ENCODE assay signal across 2 cellular contexts in the genomic region with DNA sequence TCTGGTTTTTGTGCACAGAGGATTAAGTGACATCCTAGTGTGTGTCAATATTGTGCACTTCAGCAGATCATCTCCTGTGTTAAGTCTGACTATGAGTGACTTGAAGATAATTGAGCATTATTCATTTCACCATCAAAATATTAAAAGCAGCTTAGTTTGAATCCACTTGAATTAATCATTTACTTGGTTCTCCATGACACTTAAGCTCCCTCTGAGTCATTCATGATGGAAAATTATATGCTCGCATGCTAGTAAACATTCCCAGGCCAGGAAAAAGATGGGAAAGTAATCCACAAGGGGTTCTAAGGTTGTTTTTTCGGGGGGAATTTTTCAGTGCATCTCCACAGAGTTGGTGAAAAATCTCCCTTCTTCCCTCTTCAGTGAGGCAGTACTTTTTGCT.
TF ChIP-seq lines count a peak whose summit lies in the region.

No MANE protein-coding gene starts in this region.

TF ChIP-seq in IMR-90, 13 proteins besides CTCF, POLR2A, EP300 and RAD21 (continued from another document):
- TF ChIP-seq MXI1 (IDR thresholded peaks at IDR 0.05; ENCODE audit: borderline replicate concordance, low read depth, low read length): no peak
- TF ChIP-seq CHD1 (IDR thresholded peaks at IDR 0.05; ENCODE audit: low read depth, low read length): no peak
- TF ChIP-seq RCOR1 (IDR thresholded peaks at IDR 0.05; ENCODE audit: insufficient replicate concordance, low read length): no peak
- no peak for TF ChIP-seq MAZ (IDR thresholded peaks at IDR 0.05; ENCODE audit: borderline replicate concordance, low read depth, low read length)
- TF ChIP-seq, protein P1, sequence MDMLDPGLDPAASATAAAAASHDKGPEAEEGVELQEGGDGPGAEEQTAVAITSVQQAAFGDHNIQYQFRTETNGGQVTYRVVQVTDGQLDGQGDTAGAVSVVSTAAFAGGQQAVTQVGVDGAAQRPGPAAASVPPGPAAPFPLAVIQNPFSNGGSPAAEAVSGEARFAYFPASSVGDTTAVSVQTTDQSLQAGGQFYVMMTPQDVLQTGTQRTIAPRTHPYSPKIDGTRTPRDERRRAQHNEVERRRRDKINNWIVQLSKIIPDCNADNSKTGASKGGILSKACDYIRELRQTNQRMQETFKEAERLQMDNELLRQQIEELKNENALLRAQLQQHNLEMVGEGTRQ (IDR thresholded peaks at IDR 0.05; ENCODE audit: low read depth, low read length): no peak
- TF ChIP-seq CEBPB (IDR thresholded peaks at IDR 0.05; ENCODE audit: low read depth, low read length): no peak
- TF ChIP-seq NFE2L2 (IDR thresholded peaks at IDR 0.05; ENCODE audit: low read depth, low read length): no peak
- TF ChIP-seq, protein P2, sequence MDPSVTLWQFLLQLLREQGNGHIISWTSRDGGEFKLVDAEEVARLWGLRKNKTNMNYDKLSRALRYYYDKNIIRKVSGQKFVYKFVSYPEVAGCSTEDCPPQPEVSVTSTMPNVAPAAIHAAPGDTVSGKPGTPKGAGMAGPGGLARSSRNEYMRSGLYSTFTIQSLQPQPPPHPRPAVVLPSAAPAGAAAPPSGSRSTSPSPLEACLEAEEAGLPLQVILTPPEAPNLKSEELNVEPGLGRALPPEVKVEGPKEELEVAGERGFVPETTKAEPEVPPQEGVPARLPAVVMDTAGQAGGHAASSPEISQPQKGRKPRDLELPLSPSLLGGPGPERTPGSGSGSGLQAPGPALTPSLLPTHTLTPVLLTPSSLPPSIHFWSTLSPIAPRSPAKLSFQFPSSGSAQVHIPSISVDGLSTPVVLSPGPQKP (IDR thresholded peaks at IDR 0.05; ENCODE audit: borderline replicate concordance, low read depth, low read length): no peak
- TF ChIP-seq FOS (IDR thresholded peaks at IDR 0.05; ENCODE audit: low read depth, low read length): no peak

TF ChIP-seq in HepG2, 621 proteins besides CTCF, POLR2A, EP300 and RAD21:
- TF ChIP-seq POGZ (CRISPR knock-in tag; IDR thresholded peaks at IDR 0.05) (no peak), HHEX (CRISPR knock-in tag; IDR thresholded peaks at IDR 0.05) (no peak), POLR2AphosphoS5 (IDR thresholded peaks at IDR 0.05; ENCODE audit: low read depth, low read length) (no peak), SRSF9 (IDR thresholded peaks at IDR 0.05; ENCODE audit: borderline replicate concordance, insufficient read depth, low read depth, low read length, poor library complexity, severe bottlenecking) (no peak), ZNF263 (CRISPR knock-in tag; IDR thresholded peaks at IDR 0.05) (no peak), FLYWCH1 (CRISPR knock-in tag; IDR thresholded peaks at IDR 0.05) (no peak), ZNF205 (CRISPR knock-in tag; IDR thresholded peaks at IDR 0.05) (no peak), NFE2 (CRISPR knock-in tag; IDR thresholded peaks at IDR 0.05) (no peak), ZNF101 (CRISPR knock-in tag; IDR thresholded peaks at IDR 0.05; ENCODE audit: borderline replicate concordance, low read depth) (no peak), HOXA3 (CRISPR knock-in tag; IDR thresholded peaks at IDR 0.05) (no peak), ZSCAN12 (CRISPR knock-in tag; IDR thresholded peaks at IDR 0.05) (no peak), NCOA1 (CRISPR knock-in tag; IDR thresholded peaks at IDR 0.05) (no peak)
- TF ChIP-seq, protein P3, sequence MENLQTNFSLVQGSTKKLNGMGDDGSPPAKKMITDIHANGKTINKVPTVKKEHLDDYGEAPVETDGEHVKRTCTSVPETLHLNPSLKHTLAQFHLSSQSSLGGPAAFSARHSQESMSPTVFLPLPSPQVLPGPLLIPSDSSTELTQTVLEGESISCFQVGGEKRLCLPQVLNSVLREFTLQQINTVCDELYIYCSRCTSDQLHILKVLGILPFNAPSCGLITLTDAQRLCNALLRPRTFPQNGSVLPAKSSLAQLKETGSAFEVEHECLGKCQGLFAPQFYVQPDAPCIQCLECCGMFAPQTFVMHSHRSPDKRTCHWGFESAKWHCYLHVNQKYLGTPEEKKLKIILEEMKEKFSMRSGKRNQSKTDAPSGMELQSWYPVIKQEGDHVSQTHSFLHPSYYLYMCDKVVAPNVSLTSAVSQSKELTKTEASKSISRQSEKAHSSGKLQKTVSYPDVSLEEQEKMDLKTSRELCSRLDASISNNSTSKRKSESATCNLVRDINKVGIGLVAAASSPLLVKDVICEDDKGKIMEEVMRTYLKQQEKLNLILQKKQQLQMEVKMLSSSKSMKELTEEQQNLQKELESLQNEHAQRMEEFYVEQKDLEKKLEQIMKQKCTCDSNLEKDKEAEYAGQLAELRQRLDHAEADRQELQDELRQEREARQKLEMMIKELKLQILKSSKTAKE (CRISPR knock-in tag; IDR thresholded peaks at IDR 0.05; ENCODE audit: borderline replicate concordance): no peak
- TF ChIP-seq, protein P4, sequence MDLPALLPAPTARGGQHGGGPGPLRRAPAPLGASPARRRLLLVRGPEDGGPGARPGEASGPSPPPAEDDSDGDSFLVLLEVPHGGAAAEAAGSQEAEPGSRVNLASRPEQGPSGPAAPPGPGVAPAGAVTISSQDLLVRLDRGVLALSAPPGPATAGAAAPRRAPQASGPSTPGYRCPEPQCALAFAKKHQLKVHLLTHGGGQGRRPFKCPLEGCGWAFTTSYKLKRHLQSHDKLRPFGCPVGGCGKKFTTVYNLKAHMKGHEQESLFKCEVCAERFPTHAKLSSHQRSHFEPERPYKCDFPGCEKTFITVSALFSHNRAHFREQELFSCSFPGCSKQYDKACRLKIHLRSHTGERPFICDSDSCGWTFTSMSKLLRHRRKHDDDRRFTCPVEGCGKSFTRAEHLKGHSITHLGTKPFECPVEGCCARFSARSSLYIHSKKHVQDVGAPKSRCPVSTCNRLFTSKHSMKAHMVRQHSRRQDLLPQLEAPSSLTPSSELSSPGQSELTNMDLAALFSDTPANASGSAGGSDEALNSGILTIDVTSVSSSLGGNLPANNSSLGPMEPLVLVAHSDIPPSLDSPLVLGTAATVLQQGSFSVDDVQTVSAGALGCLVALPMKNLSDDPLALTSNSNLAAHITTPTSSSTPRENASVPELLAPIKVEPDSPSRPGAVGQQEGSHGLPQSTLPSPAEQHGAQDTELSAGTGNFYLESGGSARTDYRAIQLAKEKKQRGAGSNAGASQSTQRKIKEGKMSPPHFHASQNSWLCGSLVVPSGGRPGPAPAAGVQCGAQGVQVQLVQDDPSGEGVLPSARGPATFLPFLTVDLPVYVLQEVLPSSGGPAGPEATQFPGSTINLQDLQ (CRISPR knock-in tag; IDR thresholded peaks at IDR 0.05): no peak
- TF ChIP-seq, protein P5, sequence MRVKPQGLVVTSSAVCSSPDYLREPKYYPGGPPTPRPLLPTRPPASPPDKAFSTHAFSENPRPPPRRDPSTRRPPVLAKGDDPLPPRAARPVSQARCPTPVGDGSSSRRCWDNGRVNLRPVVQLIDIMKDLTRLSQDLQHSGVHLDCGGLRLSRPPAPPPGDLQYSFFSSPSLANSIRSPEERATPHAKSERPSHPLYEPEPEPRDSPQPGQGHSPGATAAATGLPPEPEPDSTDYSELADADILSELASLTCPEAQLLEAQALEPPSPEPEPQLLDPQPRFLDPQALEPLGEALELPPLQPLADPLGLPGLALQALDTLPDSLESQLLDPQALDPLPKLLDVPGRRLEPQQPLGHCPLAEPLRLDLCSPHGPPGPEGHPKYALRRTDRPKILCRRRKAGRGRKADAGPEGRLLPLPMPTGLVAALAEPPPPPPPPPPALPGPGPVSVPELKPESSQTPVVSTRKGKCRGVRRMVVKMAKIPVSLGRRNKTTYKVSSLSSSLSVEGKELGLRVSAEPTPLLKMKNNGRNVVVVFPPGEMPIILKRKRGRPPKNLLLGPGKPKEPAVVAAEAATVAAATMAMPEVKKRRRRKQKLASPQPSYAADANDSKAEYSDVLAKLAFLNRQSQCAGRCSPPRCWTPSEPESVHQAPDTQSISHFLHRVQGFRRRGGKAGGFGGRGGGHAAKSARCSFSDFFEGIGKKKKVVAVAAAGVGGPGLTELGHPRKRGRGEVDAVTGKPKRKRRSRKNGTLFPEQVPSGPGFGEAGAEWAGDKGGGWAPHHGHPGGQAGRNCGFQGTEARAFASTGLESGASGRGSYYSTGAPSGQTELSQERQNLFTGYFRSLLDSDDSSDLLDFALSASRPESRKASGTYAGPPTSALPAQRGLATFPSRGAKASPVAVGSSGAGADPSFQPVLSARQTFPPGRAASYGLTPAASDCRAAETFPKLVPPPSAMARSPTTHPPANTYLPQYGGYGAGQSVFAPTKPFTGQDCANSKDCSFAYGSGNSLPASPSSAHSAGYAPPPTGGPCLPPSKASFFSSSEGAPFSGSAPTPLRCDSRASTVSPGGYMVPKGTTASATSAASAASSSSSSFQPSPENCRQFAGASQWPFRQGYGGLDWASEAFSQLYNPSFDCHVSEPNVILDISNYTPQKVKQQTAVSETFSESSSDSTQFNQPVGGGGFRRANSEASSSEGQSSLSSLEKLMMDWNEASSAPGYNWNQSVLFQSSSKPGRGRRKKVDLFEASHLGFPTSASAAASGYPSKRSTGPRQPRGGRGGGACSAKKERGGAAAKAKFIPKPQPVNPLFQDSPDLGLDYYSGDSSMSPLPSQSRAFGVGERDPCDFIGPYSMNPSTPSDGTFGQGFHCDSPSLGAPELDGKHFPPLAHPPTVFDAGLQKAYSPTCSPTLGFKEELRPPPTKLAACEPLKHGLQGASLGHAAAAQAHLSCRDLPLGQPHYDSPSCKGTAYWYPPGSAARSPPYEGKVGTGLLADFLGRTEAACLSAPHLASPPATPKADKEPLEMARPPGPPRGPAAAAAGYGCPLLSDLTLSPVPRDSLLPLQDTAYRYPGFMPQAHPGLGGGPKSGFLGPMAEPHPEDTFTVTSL (CRISPR knock-in tag; IDR thresholded peaks at IDR 0.05; ENCODE audit: borderline replicate concordance): no peak
- TF ChIP-seq, protein P6, sequence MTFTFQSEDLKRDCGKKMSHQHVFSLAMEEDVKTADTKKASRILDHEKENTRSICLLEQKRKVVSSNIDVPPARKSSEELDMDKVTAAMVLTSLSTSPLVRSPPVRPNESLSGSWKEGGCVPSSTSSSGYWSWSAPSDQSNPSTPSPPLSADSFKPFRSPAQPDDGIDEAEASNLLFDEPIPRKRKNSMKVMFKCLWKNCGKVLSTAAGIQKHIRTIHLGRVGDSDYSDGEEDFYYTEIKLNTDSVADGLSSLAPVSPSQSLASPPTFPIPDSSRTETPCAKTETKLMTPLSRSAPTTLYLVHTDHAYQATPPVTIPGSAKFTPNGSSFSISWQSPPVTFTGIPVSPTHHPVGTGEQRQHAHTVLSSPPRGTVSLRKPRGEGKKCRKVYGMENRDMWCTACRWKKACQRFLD (CRISPR knock-in tag; IDR thresholded peaks at IDR 0.05; ENCODE audit: borderline replicate concordance): no peak
- TF ChIP-seq, protein P7, sequence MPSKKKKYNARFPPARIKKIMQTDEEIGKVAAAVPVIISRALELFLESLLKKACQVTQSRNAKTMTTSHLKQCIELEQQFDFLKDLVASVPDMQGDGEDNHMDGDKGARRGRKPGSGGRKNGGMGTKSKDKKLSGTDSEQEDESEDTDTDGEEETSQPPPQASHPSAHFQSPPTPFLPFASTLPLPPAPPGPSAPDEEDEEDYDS (CRISPR knock-in tag; IDR thresholded peaks at IDR 0.05): no peak
